ENCODE assay signal across 20 cellular contexts in genomic region chr16:88374736-88375135, GRCh38. TPM values are rescaled to one million over a fixed set of nuclear protein-coding genes. Genes with fewer than 3 reads are reported as not detected.
DNase-seq lines count a peak whose midpoint lies in the region; ATAC-seq, FAIRE-seq and TF ChIP-seq lines count a peak whose summit lies in the region.
"Had no signal": no experiment of that assay in that cellular context is flagged by ENCODE, and none has a peak within 500 bp of the region (broad histone marks: within the 10 kb centered on the region; RNA-seq: fewer than 3 reads in every experiment).

No MANE protein-coding gene starts in this region.

- H3K27me3 ChIP-seq in right lobe of liver (no peaks in the 10 kb centered on the region), HepG2 (ENCODE audit: control insufficient read depth in 1 of 2, insufficient read depth in 2 of 2, low read length in 2 of 2) (peaks cover 32 to 66% of the 10 kb centered on the region in 2 experiments; a peak in 4 of 5 replicates), left lung (peaks cover 0 to 34% of the 10 kb centered on the region in 2 donors)

- H3K9ac ChIP-seq in HepG2 (ENCODE audit: insufficient read depth, low read depth, low read length) = no peak overlapping the region

- WGBS in right lobe of liver (ENCODE audit: insufficient coverage, low coverage, low lambda C conversion rate, missing lambda C conversion rate) = 62% methylated on average over 6 of the region's 22 CpGs
- WGBS in HepG2 (ENCODE audit: low lambda C conversion rate) = 51% methylated on average over 19 of the region's 22 CpGs

- H3K9me3 ChIP-seq in right lobe of liver (no peaks in the 10 kb centered on the region), HepG2 (ENCODE audit: low read length) (peaks cover 14% of the 10 kb centered on the region), left lung (no peaks in the 10 kb centered on the region)

- no peak for TF ChIP-seq RAD21 in HepG2 (CRISPR knock-in tag; IDR thresholded peaks at IDR 0.05)

- H3K4me2 ChIP-seq in HepG2 (ENCODE audit: low read depth, low read length) = no peak overlapping the region

- H3K27ac Mint-ChIP-seq in osteocyte (ENCODE audit: unreplicated experiment) = no peak overlapping the region
- H3K27ac Mint-ChIP-seq: CD4-positive, alpha-beta T cell; H9; IgD-negative memory B cell had no signal

- no peak overlapping the region for H3K4me3 Mint-ChIP-seq in osteocyte (ENCODE audit: unreplicated experiment)
- H3K4me3 Mint-ChIP-seq: CD4-positive, alpha-beta T cell; H9; IgD-negative memory B cell had no signal

- H3K36me3 ChIP-seq in right lobe of liver (no peaks in the 10 kb centered on the region), HepG2 (replicated peaks in 1 of 2; ENCODE audit: control insufficient read depth in 1 of 2, insufficient read depth in 2 of 2, low read length in 2 of 2) (no peaks in the 10 kb centered on the region), left lung (no peaks in the 10 kb centered on the region)

- H3K79me2 ChIP-seq in HepG2 (ENCODE audit: insufficient read depth, low read length) = no peaks in the 10 kb centered on the region

- H3K9me3 Mint-ChIP-seq in osteocyte (ENCODE audit: unreplicated experiment) = no peaks in the 10 kb centered on the region
- H3K9me3 Mint-ChIP-seq: CD4-positive, alpha-beta T cell; H9 had no signal

- no peak overlapping the region for H3K4me3 ChIP-seq in right lobe of liver
- H3K4me3 ChIP-seq in HepG2 (replicated peaks in 1 of 3; ENCODE audit: insufficient read depth in 1 of 3, low read depth in 2 of 3, low read length in 3 of 3) = no peak overlapping the region
- H3K4me3 ChIP-seq in left lung = no peak overlapping the region

- H4K20me1 ChIP-seq in HepG2 (ENCODE audit: insufficient read depth, low read length) = no peaks in the 10 kb centered on the region

- DNase-seq in right lobe of liver (peak in 2 of 3 donors; percentile 9 to 35), HepG2 (ENCODE audit: low spot score) (no peak), left lung (peak; percentile 10 to 73), posterior vena cava (ENCODE audit: low spot score) (peak; percentile 49), osteocyte (ENCODE audit: extremely low spot score, unreplicated experiment) (no peak)
- no peak for DNase-seq in activated CD4-positive, CD25-positive, alpha-beta regulatory T cell treated with anti-CD3 and anti-CD28 coated beads, Interleukin-2, amount 50 U/mL, for 72 hours
- DNase-seq: CD4-positive, alpha-beta T cell; EL; H9; Kasumi-1; MM.1S; NCI-H1105; NCI-H187; NCI-H446; NCI-H69; SIG-M5 had no signal

- no peak for FAIRE-seq in HepG2 (lab: Jason Lieb, UNC)
- FAIRE-seq: GM19239, RCC 7860 had no signal

- H3K4me1 ChIP-seq in right lobe of liver (no peaks in the 10 kb centered on the region), HepG2 (ENCODE audit: insufficient read depth, low read length) (no peaks in the 10 kb centered on the region), left lung (no peaks in the 10 kb centered on the region)

- no peak overlapping the region for H2AFZ ChIP-seq in HepG2 (ENCODE audit: low read length)

- intact Hi-C loops in right lobe of liver (cut with DNase I) = no loop called here
- intact Hi-C loops in HepG2 (cut with micrococcal nuclease; ENCODE audit: unreplicated experiment) = no loop called here
- intact Hi-C loops in left lung (cut with DNase I) = no loop called here
- intact Hi-C loops in posterior vena cava (cut with DNase I) = loop anchor here in 1 of 2 donors (1.0 kb wide), 1 partner anchor 31 kb away; no protein-coding TSS in a partner anchor

- TF ChIP-seq CTCF in right lobe of liver (IDR thresholded peaks at IDR 0.05) (no peak), HepG2 (CRISPR knock-in tag; IDR thresholded peaks at IDR 0.05) (no peak), left lung (IDR thresholded peaks at IDR 0.05) (no peak), osteocyte (IDR thresholded peaks at IDR 0.05) (no peak)

- no peaks in the 10 kb centered on the region for H3K4me1 Mint-ChIP-seq in osteocyte (ENCODE audit: unreplicated experiment)
- H3K4me1 Mint-ChIP-seq: H9 had no signal

- in situ Hi-C loops in HepG2 (cut with HindIII; ENCODE audit: extremely low pct_ligation_motif_present, low pct_unique_long_range_greater_than_20kb) = no loop called here

- POLR2A ChIA-PET in HepG2 (lab: Yijun Ruan, JAX) = no interaction called here

- no TSS peak for BruUV-seq in HepG2 (replicated peaks; lab: Mats Ljungman, UMichigan)

- CTCF ChIA-PET in HepG2 (lab: Yijun Ruan, JAX; ENCODE audit: low intra/inter-chr PET ratio, low total read pairs) = no interaction called here

- TF ChIP-seq POLR2A in right lobe of liver (IDR thresholded peaks at IDR 0.05) (no peak), HepG2 (IDR thresholded peaks at IDR 0.05; ENCODE audit: insufficient read depth in 1 of 2, low read depth in 2 of 2, low read length in 2 of 2) (no peak)

- TF ChIP-seq EP300 in HepG2 (IDR thresholded peaks at IDR 0.05; ENCODE audit: low read depth in 2 of 2, low read length in 2 of 2) (no peak), HepG2 (CRISPR knock-in tag; IDR thresholded peaks at IDR 0.05; ENCODE audit: borderline replicate concordance) (no peak)

- no peak for ATAC-seq in right lobe of liver
- no peak for ATAC-seq in HepG2
- no peak for ATAC-seq in left lung
- no peak for ATAC-seq in GM19395 (IDR thresholded peaks at IDR 0.05; ENCODE audit: unreplicated experiment)

- no peaks in the 10 kb centered on the region for H3K36me3 Mint-ChIP-seq in osteocyte (ENCODE audit: unreplicated experiment)

- H3K27me3 Mint-ChIP-seq in osteocyte (ENCODE audit: unreplicated experiment) = peaks cover 3% of the 10 kb centered on the region

- H3K27ac ChIP-seq in right lobe of liver (no peak overlapping the region), HepG2 (ENCODE audit: extremely low read length, insufficient read depth, low read length) (no peak overlapping the region), left lung (no peak overlapping the region)

TF ChIP-seq in HepG2, 621 proteins besides CTCF, POLR2A, EP300 and RAD21:
- no peak for TF ChIP-seq ZNF557 (CRISPR knock-in tag; IDR thresholded peaks at IDR 0.05)
- no peak for TF ChIP-seq ZNF607 (CRISPR knock-in tag; IDR thresholded peaks at IDR 0.05; ENCODE audit: borderline replicate concordance)
- TF ChIP-seq ZNF7 (CRISPR knock-in tag; IDR thresholded peaks at IDR 0.05) = no peak
- TF ChIP-seq HNRNPH1 (optimal IDR thresholded peaks at IDR 0.05; ENCODE audit: low read depth, low read length) = no peak
- TF ChIP-seq PHB2 (IDR thresholded peaks at IDR 0.05; ENCODE audit: partially characterized antibody) = no peak
- no peak for TF ChIP-seq HOXA3 (CRISPR knock-in tag; IDR thresholded peaks at IDR 0.05)
- no peak for TF ChIP-seq ATF7 (IDR thresholded peaks at IDR 0.05)
- TF ChIP-seq ATF7 (CRISPR knock-in tag; IDR thresholded peaks at IDR 0.05) = no peak
- TF ChIP-seq TEAD2 (CRISPR knock-in tag; IDR thresholded peaks at IDR 0.05) = no peak
- no peak for TF ChIP-seq PHF8 (CRISPR knock-in tag; IDR thresholded peaks at IDR 0.05)
- TF ChIP-seq MLX (CRISPR knock-in tag; IDR thresholded peaks at IDR 0.05) = no peak
- TF ChIP-seq ZNF788 (CRISPR knock-in tag; IDR thresholded peaks at IDR 0.05; ENCODE audit: borderline replicate concordance) = no peak
- no peak for TF ChIP-seq ZNF615 (CRISPR knock-in tag; IDR thresholded peaks at IDR 0.05; ENCODE audit: borderline replicate concordance)
- TF ChIP-seq ZNF619 (CRISPR knock-in tag; IDR thresholded peaks at IDR 0.05) = no peak
- no peak for TF ChIP-seq PREB (CRISPR knock-in tag; IDR thresholded peaks at IDR 0.05)

RNA-seq across cellular contexts. Expression of gene ZNF469, which starts 8.0 kb away (rescaled TPM):
- 1 to 10 TPM in 2 of 6 experiments, under 1 TPM in 4; 0.22 to 1.3 (median 0.37) TPM for total RNA-seq in right lobe of liver
- not detected in 2 replicates for total RNA-seq in HepG2 (2016; rRNA removed; fragmentation: Illumina TruSeq; extraction: Trizol)
- total RNA-seq in HepG2 (2016; cell fraction: cytosol; rRNA removed; fragmentation: Illumina TruSeq; extraction: Trizol; ENCODE audit: low read depth) = not detected in 2 replicates
- total RNA-seq in HepG2 (2016; cell fraction: insoluble cytoplasmic fraction; rRNA removed; fragmentation: Illumina TruSeq; extraction: Trizol) = not detected in 2 replicates
- not detected in 2 replicates for total RNA-seq in HepG2 (2016; cell fraction: membrane; rRNA removed; fragmentation: Illumina TruSeq; extraction: Trizol)
- total RNA-seq in HepG2 (2016; cell fraction: nucleus; rRNA removed; fragmentation: Illumina TruSeq; extraction: Trizol) = not detected in 2 replicates
- polyA plus RNA-seq in HepG2 (2011; rRNA removed) = not detected in 2 replicates
- polyA plus RNA-seq in HepG2 (2011; cell fraction: cytosol; rRNA removed) = not detected in 2 replicates
- 0.02 TPM in 1 of 2 replicates, not detected in the other for polyA plus RNA-seq in HepG2 (2011; cell fraction: nucleus; rRNA removed)
- not detected in 2 replicates for polyA plus RNA-seq in HepG2 (2012)
- polyA plus RNA-seq in HepG2 (2016; cell fraction: cytosol; fragmentation: Illumina TruSeq; extraction: Trizol; ENCODE audit: low read depth) = not detected in 2 replicates
- polyA plus RNA-seq in HepG2 (2016; cell fraction: insoluble cytoplasmic fraction; fragmentation: Illumina TruSeq; extraction: Trizol; ENCODE audit: low read depth) = not detected in 2 replicates
- polyA plus RNA-seq in HepG2 (2016; cell fraction: membrane; fragmentation: Illumina TruSeq; extraction: Trizol; ENCODE audit: low read depth) = not detected in 2 replicates
- not detected in 2 replicates for polyA plus RNA-seq in HepG2 (2016; cell fraction: nucleus; fragmentation: Illumina TruSeq; extraction: Trizol; ENCODE audit: insufficient read depth, low read depth)
- polyA minus RNA-seq in HepG2 (2011; rRNA and poly(A)+ RNA removed; ENCODE audit: low replicate concordance) = not detected in 2 replicates
- not detected in 2 replicates for polyA minus RNA-seq in HepG2 (2011; cell fraction: cytosol; rRNA and poly(A)+ RNA removed)
- polyA minus RNA-seq in HepG2 (2011; cell fraction: nucleus; rRNA and poly(A)+ RNA removed) = not detected in 2 replicates
- total RNA-seq in left lung = 1 to 10 TPM; 2.1 to 5.5 TPM
- 1 to 10 TPM; 2.9 to 6.2 TPM for total RNA-seq in posterior vena cava
- total RNA-seq in osteocyte = 4.1 and 4.6 TPM in 2 replicates

Comparison
In these comparisons a context has a peak if more than half of its experiments do, and no peak if none do; other contexts are left out.
1. DNase-seq: peak in right lobe of liver (2 of 3), left lung (2 of 2) and posterior vena cava (single experiment); none in HepG2 (single experiment), osteocyte (single experiment) and activated CD4-positive, CD25-positive, alpha-beta regulatory T cell treated with anti-CD3 and anti-CD28 coated beads, Interleukin-2, amount 50 U/mL, for 72 hours (single experiment).